ENCODE assay signal across 14 cellular contexts in genomic region chr12:95203477-95203843, GRCh38. TPM values are rescaled to one million over a fixed set of nuclear protein-coding genes. Genes with fewer than 3 reads are reported as not detected.
A peak's percentile ranks its signal among the peaks of the same experiment; 100 is the strongest.
DNase-seq lines count a peak whose midpoint lies in the region; ATAC-seq, FAIRE-seq and TF ChIP-seq lines count a peak whose summit lies in the region.
"Had no signal": no experiment of that assay in that cellular context is flagged by ENCODE, and none has a peak within 500 bp of the region (broad histone marks: within the 10 kb centered on the region; RNA-seq: fewer than 3 reads in every experiment).

No MANE protein-coding gene starts in this region.

- no peak overlapping the region for H3K9ac ChIP-seq in muscle layer of colon (ENCODE audit: low read length)

- H3K4me3 ChIP-seq in cardiac muscle cell (no peak overlapping the region), muscle layer of colon (ENCODE audit: low read depth in 1 of 2, low read length in 2 of 2) (no peak overlapping the region), urinary bladder (ENCODE audit: low read depth, low read length) (no peak overlapping the region)

- H3K4me3 Mint-ChIP-seq in chondrocyte (ENCODE audit: unreplicated experiment): no peak overlapping the region

- H3K27me3 ChIP-seq in cardiac muscle cell: no peaks in the 10 kb centered on the region
- no peaks in the 10 kb centered on the region for H3K27me3 ChIP-seq in muscle layer of colon (ENCODE audit: control insufficient read depth in 1 of 2, insufficient read depth in 2 of 2, low read length in 2 of 2)

- no peaks in the 10 kb centered on the region for H3K27me3 Mint-ChIP-seq in chondrocyte (ENCODE audit: low read depth)

- H3K9me3 ChIP-seq in cardiac muscle cell (ENCODE audit: low read depth): no peaks in the 10 kb centered on the region
- no peaks in the 10 kb centered on the region for H3K9me3 ChIP-seq in muscle layer of colon (ENCODE audit: low read length)

- WGBS in urinary bladder: 50% methylated on average over 1 of the region's 1 CpG

- TF ChIP-seq CTCF in cardiac muscle cell (IDR thresholded peaks at IDR 0.05; ENCODE audit: low read depth, low read length) (no peak), chondrocyte (IDR thresholded peaks at IDR 0.05) (no peak)

- H3K36me3 Mint-ChIP-seq in chondrocyte (ENCODE audit: low read depth): peaks cover 2% of the 10 kb centered on the region

- no peak for ATAC-seq in left cardiac atrium

- intact Hi-C loops in left cardiac atrium (cut with DNase I): no loop called here

- H3K27ac ChIP-seq in cardiac muscle cell (peak overlapping the region; percentile 76), muscle layer of colon (ENCODE audit: low read depth, low read length) (peak overlapping the region; percentile 85), urinary bladder (ENCODE audit: low read depth) (peak overlapping the region; percentile 58)

- H3K4me1 Mint-ChIP-seq in chondrocyte (ENCODE audit: low read depth): peaks cover 62% of the 10 kb centered on the region

- DNase-seq in cardiac muscle cell (ENCODE audit: low read depth in 1 of 2, low spot score in 1 of 2) (no peak), left cardiac atrium (no peak), chondrocyte (ENCODE audit: low spot score) (no peak), SIG-M5 (lab: John Stamatoyannopoulos, UW) (no peak), H54 (ENCODE audit: insufficient read length, low spot score) (no peak), NCI-H128 (lab: John Stamatoyannopoulos, UW; ENCODE audit: unreplicated experiment) (no peak)
- DNase-seq: activated CD8-positive, alpha-beta memory T cell treated with anti-CD3 and anti-CD28 coated beads, Interleukin-2, amount 50 U/mL, for 4 hours; NCI-H1436; NCI-H524; RPMI8226 had no signal

- no peak for TF ChIP-seq POLR2A in H54 (IDR thresholded peaks at IDR 0.05; ENCODE audit: low read depth, low read length)

- no peak for FAIRE-seq in H54 (lab: Jason Lieb, UNC)
- FAIRE-seq: H1, HTR-8/SVneo had no signal

- peaks cover 55% of the 10 kb centered on the region for H3K4me1 ChIP-seq in cardiac muscle cell (ENCODE audit: low read depth)
- H3K4me1 ChIP-seq in muscle layer of colon (ENCODE audit: insufficient read depth, low read length): peaks cover 58% of the 10 kb centered on the region
- H3K4me1 ChIP-seq in urinary bladder (ENCODE audit: insufficient read depth): no peaks in the 10 kb centered on the region

- H3K9me3 Mint-ChIP-seq in chondrocyte (ENCODE audit: low read depth): no peaks in the 10 kb centered on the region

- H3K36me3 ChIP-seq in cardiac muscle cell (peaks cover 1% of the 10 kb centered on the region), muscle layer of colon (ENCODE audit: insufficient read depth, low read length) (peaks cover 1% of the 10 kb centered on the region), urinary bladder (ENCODE audit: insufficient read depth) (no peaks in the 10 kb centered on the region)

- H3K27ac Mint-ChIP-seq in chondrocyte (ENCODE audit: unreplicated experiment): peak overlapping the region; percentile 94

RNA-seq across cellular contexts. Expression of gene FGD6, which starts 13.8 kb away (rescaled TPM):
- total RNA-seq in cardiac muscle cell: 12.4 and 19.4 TPM in 2 replicates
- polyA plus RNA-seq in cardiac muscle cell: 10.7 and 13.2 TPM in 2 replicates
- 10 to 100 TPM; 16.2 to 16.3 TPM for total RNA-seq in left cardiac atrium
- total RNA-seq in chondrocyte: 8.6 to 9.6 TPM (median 9.0 TPM) in 3 replicates
- total RNA-seq in urinary bladder: 20.4 TPM
- 3.7 TPM for polyA plus RNA-seq in urinary bladder

RNA-seq across cellular contexts. Expression of gene VEZT, which starts 14.1 kb away (rescaled TPM):
- total RNA-seq in cardiac muscle cell: 50.6 and 52.5 TPM in 2 replicates
- polyA plus RNA-seq in cardiac muscle cell: 56.9 and 62.9 TPM in 2 replicates
- total RNA-seq in left cardiac atrium: 10 to 100 TPM; 53.2 to 60.0 TPM
- 69.3 to 79.4 TPM (median 74.7 TPM) in 3 replicates for total RNA-seq in chondrocyte
- 153 TPM for total RNA-seq in urinary bladder
- 39.0 TPM for polyA plus RNA-seq in urinary bladder
